In the genomic region with DNA sequence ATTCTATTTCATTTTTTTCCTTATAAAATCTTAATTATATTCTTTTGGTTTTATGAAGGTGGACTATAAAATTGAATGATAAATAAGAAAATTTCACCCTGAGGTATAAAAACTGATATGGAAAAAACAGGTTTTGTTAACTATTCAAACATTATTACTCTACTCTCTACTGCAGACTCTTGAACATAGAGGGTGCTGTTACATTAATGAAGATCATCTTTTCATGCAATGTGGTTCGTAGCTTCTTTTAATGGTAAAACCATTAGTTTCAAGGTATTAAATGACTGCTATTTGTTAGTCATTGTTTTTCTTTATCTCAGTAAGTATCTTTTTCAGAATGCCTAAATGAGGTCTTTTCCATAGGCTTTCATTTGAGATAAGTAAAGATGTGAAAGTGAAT, we compare ENCODE assay signal across 12 cellular contexts.
DNase-seq lines count a peak whose midpoint lies in the region; ATAC-seq, FAIRE-seq and TF ChIP-seq lines count a peak whose summit lies in the region.
"Had no signal": no experiment of that assay in that cellular context is flagged by ENCODE, and none has a peak within 500 bp of the region (broad histone marks: within the 10 kb centered on the region; RNA-seq: fewer than 3 reads in every experiment).

No MANE protein-coding gene starts in this region.

- FAIRE-seq in kidney (lab: Jason Lieb, UNC) = peak; percentile 53

- TF ChIP-seq CTCF in BJ (IDR thresholded peaks at IDR 0.05; ENCODE audit: insufficient read depth, low read depth, low read length) (peak; percentile 29), astrocyte of the cerebellum (IDR thresholded peaks at IDR 0.05; ENCODE audit: low read depth, low read length, missing control alignments) (no peak), kidney (IDR thresholded peaks at IDR 0.05; ENCODE audit: borderline replicate concordance, extremely low read depth, insufficient read depth) (no peak)

- H3K4me3 ChIP-seq in BJ (ENCODE audit: low read depth, low read length) = no peak overlapping the region
- no peak overlapping the region for H3K4me3 ChIP-seq in astrocyte of the cerebellum (ENCODE audit: low read depth, low read length)
- no peak overlapping the region for H3K4me3 ChIP-seq in kidney (ENCODE audit: low read length in 2 of 2)
- no peak overlapping the region for H3K4me3 ChIP-seq in MG63

- H3K27ac ChIP-seq in kidney (ENCODE audit: low read depth in 2 of 2, low read length in 2 of 2) = no peak overlapping the region

- intact Hi-C loops in kidney (cut with DNase I) = no loop called here

- H3K9me3 ChIP-seq in kidney (ENCODE audit: control insufficient read depth in 1 of 2, low read length in 2 of 2) (no peaks in the 10 kb centered on the region), MG63 (no peaks in the 10 kb centered on the region)

- H3K27me3 ChIP-seq in BJ (ENCODE audit: control insufficient read depth, insufficient read depth, low read length) = no peaks in the 10 kb centered on the region
- no peaks in the 10 kb centered on the region for H3K27me3 ChIP-seq in MG63

- in situ Hi-C loops in astrocyte of the cerebellum (cut with HindIII; ENCODE audit: low sequenced_read_pairs) = no loop called here

- CTCF ChIA-PET in BJ (lab: Yijun Ruan, JAX) = interaction anchor here (1.0 kb wide), 1 partner anchor 128 kb away, joined by 3 read pairs; no protein-coding TSS in a partner anchor

- no peak for TF ChIP-seq POLR2A in GM18505 (IDR thresholded peaks at IDR 0.05; ENCODE audit: borderline replicate concordance, extremely low read depth, insufficient read depth, insufficient read length)

- ATAC-seq in GM18505 (IDR thresholded peaks at IDR 0.05; ENCODE audit: unreplicated experiment) = no peak
- ATAC-seq: natural killer cell had no signal

- POLR2A ChIA-PET in BJ (lab: Charles Lee) = no interaction called here

- no peaks in the 10 kb centered on the region for H3K36me3 ChIP-seq in BJ (ENCODE audit: control insufficient read depth, insufficient read depth, low read length)
- no peaks in the 10 kb centered on the region for H3K36me3 ChIP-seq in kidney (ENCODE audit: control insufficient read depth in 1 of 2, insufficient read depth in 2 of 2, low read length in 2 of 2)
- no peaks in the 10 kb centered on the region for H3K36me3 ChIP-seq in MG63

- no peak overlapping the region for H3K9ac ChIP-seq in kidney (ENCODE audit: low read length in 2 of 2)

- H3K4me1 ChIP-seq in kidney (ENCODE audit: control insufficient read depth in 1 of 2, insufficient read depth in 1 of 2, low read depth in 1 of 2, low read length in 2 of 2) = no peaks in the 10 kb centered on the region

- DNase-seq in BJ (ENCODE audit: low read depth) (no peak), LHCN-M2 (ENCODE audit: low read depth) (peak; percentile 45), astrocyte of the cerebellum (ENCODE audit: low read depth) (peak; percentile 4), kidney (no peak), GM19240 (ENCODE audit: insufficient read length, low spot score) (no peak), NCI-H2227 (lab: John Stamatoyannopoulos, UW; ENCODE audit: unreplicated experiment) (no peak), MG63 (no peak)
- DNase-seq: activated CD4-positive, alpha-beta memory T cell treated with anti-CD3 and anti-CD28 coated beads for 36 hours; activated naive CD4-positive, alpha-beta T cell treated with anti-CD3 and anti-CD28 coated beads, Interleukin-2, amount 50 U/mL, for 16 hours; natural killer cell; NCI-H2227 treated with DMSO at 0.1 percent for 48 hours had no signal

Comparison
In these comparisons a context has a peak if more than half of its experiments do, and no peak if none do; other contexts are left out.
1. DNase-seq: peak in LHCN-M2 (single experiment) and astrocyte of the cerebellum (single experiment); none in BJ (single experiment), kidney (single experiment), GM19240 (single experiment), NCI-H2227 (single experiment) and MG63 (single experiment).